ENCODE assay signal across 9 cellular contexts in genomic region chr3:9727041-9727595, GRCh38. TPM values are rescaled to one million over a fixed set of nuclear protein-coding genes. Genes with fewer than 3 reads are reported as not detected.
DNase-seq lines count a peak whose midpoint lies in the region; ATAC-seq and TF ChIP-seq lines count a peak whose summit lies in the region.
"Had no signal": no experiment of that assay in that cellular context is flagged by ENCODE, and none has a peak within 500 bp of the region (broad histone marks: within the 10 kb centered on the region; RNA-seq: fewer than 3 reads in every experiment).

No MANE protein-coding gene starts in this region.

- no peaks in the 10 kb centered on the region for H3K9me3 Mint-ChIP-seq in neural progenitor cell

- H4K20me1 ChIP-seq in neural progenitor cell (ENCODE audit: low read depth): peaks cover 5% of the 10 kb centered on the region

- H3K4me2 ChIP-seq in neural progenitor cell: peak overlapping the region; percentile 72

- DNase-seq in cardiac muscle cell (ENCODE audit: low read depth in 1 of 2, low spot score in 1 of 2) (no peak), left ventricle myocardium superior (no peak), Panc1 (ENCODE audit: low read depth, low spot score) (no peak), adrenal gland (peak in 1 of 7 donors; percentile 17), neural progenitor cell (ENCODE audit: low spot score) (peak; percentile 69), left lung (no peak), COR-L47 (lab: John Stamatoyannopoulos, UW) (no peak), DMS114 treated with DMSO at 0.1 percent for 48 hours (lab: John Stamatoyannopoulos, UW; ENCODE audit: unreplicated experiment) (no peak)

- H3K27me3 ChIP-seq in cardiac muscle cell (no peaks in the 10 kb centered on the region), Panc1 (ENCODE audit: control insufficient read depth, insufficient read depth, low read length) (no peaks in the 10 kb centered on the region), adrenal gland (no peaks in the 10 kb centered on the region), neural progenitor cell (no peaks in the 10 kb centered on the region), left lung (no peaks in the 10 kb centered on the region)

- H3K4me1 ChIP-seq in cardiac muscle cell (ENCODE audit: low read depth) (no peaks in the 10 kb centered on the region), Panc1 (ENCODE audit: control insufficient read depth, insufficient read depth, low read length) (no peaks in the 10 kb centered on the region), adrenal gland (replicated peaks in 1 of 2) (peaks cover 0 to 7% of the 10 kb centered on the region in 2 donors), neural progenitor cell (no peaks in the 10 kb centered on the region), left lung (peaks cover 0 to 8% of the 10 kb centered on the region in 2 donors)

- TF ChIP-seq POLR2A in adrenal gland (IDR thresholded peaks at IDR 0.05): no peak

- POLR2A ChIA-PET in Panc1 (lab: Charles Lee): no interaction called here

- ATAC-seq in left ventricle myocardium superior (no peak), Panc1 (no peak), left lung (no peak)

- CTCF ChIA-PET in Panc1 (lab: Charles Lee): interaction anchor here (0.6 to 1.2 kb wide), 4 partner anchors 10 to 36 kb away, joined by 3 to 7 read pairs (median 3); partner anchors contain the start of gene OGG1

- BruUV-seq in Panc1 (replicated peaks; lab: Mats Ljungman, UMichigan): no TSS peak

- H3K4me3 ChIP-seq in cardiac muscle cell (no peak overlapping the region), Panc1 (ENCODE audit: low read depth in 2 of 2, low read length in 2 of 2) (no peak overlapping the region), adrenal gland (no peak overlapping the region), neural progenitor cell (peak overlapping the region; percentile 30), left lung (no peak overlapping the region)

- H3K9me3 ChIP-seq in cardiac muscle cell (ENCODE audit: low read depth) (no peaks in the 10 kb centered on the region), Panc1 (ENCODE audit: control insufficient read depth, insufficient read depth, low read depth, low read length) (no peaks in the 10 kb centered on the region), adrenal gland (replicated peaks in 1 of 3) (no peaks in the 10 kb centered on the region), neural progenitor cell (ENCODE audit: low read depth) (no peaks in the 10 kb centered on the region), left lung (no peaks in the 10 kb centered on the region)

- no peaks in the 10 kb centered on the region for H3K36me3 Mint-ChIP-seq in neural progenitor cell

- no peak overlapping the region for H3K4me3 Mint-ChIP-seq in neural progenitor cell

- no peak overlapping the region for H3K27ac ChIP-seq in cardiac muscle cell
- H3K27ac ChIP-seq in Panc1 (ENCODE audit: low read length): no peak overlapping the region
- no peak overlapping the region for H3K27ac ChIP-seq in adrenal gland
- no peak overlapping the region for H3K27ac ChIP-seq in neural progenitor cell
- no peak overlapping the region for H3K27ac ChIP-seq in left lung

- no peak overlapping the region for H3K9ac ChIP-seq in neural progenitor cell

- H2AFZ ChIP-seq in neural progenitor cell (replicated peaks): peak overlapping the region; percentile 96

- H3K27ac Mint-ChIP-seq in neural progenitor cell: no peak overlapping the region

- H3K36me3 ChIP-seq in cardiac muscle cell (no peaks in the 10 kb centered on the region), Panc1 (ENCODE audit: control insufficient read depth, insufficient read depth, low read length) (no peaks in the 10 kb centered on the region; the same call in 1 of the 2 replicates), adrenal gland (replicated peaks in 1 of 2) (no peaks in the 10 kb centered on the region), neural progenitor cell (no peaks in the 10 kb centered on the region), left lung (no peaks in the 10 kb centered on the region)

- intact Hi-C loops in left ventricle myocardium superior (cut with micrococcal nuclease): no loop called here
- intact Hi-C loops in Panc1 (cut with micrococcal nuclease; ENCODE audit: unreplicated experiment): no loop called here
- intact Hi-C loops in adrenal gland (cut with DNase I): loop anchor here (10.0 kb wide), 2 partner anchors 218 to 222 kb away; no protein-coding TSS in a partner anchor
- intact Hi-C loops in left lung (cut with DNase I): no loop called here

- in situ Hi-C loops in Panc1 (cut with HindIII; ENCODE audit: low pct_unique_long_range_greater_than_20kb, low sequenced_read_pairs): no loop called here

- H3F3A ChIP-seq in neural progenitor cell (ENCODE audit: low read depth): peaks cover 9% of the 10 kb centered on the region

- 8 to 20% (median 12%) methylated on average over 5 to 11 of the region's 11 CpGs for WGBS in adrenal gland, 4 donors

- H3K4me1 Mint-ChIP-seq in neural progenitor cell: peaks cover 7% of the 10 kb centered on the region

- H3K27me3 Mint-ChIP-seq in neural progenitor cell (ENCODE audit: insufficient read depth, low read depth): peaks cover 3% of the 10 kb centered on the region

- peak; percentile 41 for TF ChIP-seq CTCF in cardiac muscle cell (IDR thresholded peaks at IDR 0.05; ENCODE audit: low read depth, low read length)
- TF ChIP-seq CTCF in Panc1 (IDR thresholded peaks at IDR 0.05): peak; percentile 59
- TF ChIP-seq CTCF in adrenal gland (IDR thresholded peaks at IDR 0.05): peak in 4 of 6 experiments; percentile 11 to 32 (median 27)
- peak; percentile 64 for TF ChIP-seq CTCF in neural progenitor cell (IDR thresholded peaks at IDR 0.05)
- no peak for TF ChIP-seq CTCF in left lung (IDR thresholded peaks at IDR 0.05)

- H3K79me2 ChIP-seq in neural progenitor cell (ENCODE audit: low read depth): peaks cover 5% of the 10 kb centered on the region

RNA-seq across cellular contexts. Expression of gene BRPF1, which starts 4.4 kb away (rescaled TPM):
- total RNA-seq in cardiac muscle cell (15.7 and 17.3 TPM in 2 replicates), left ventricle myocardium superior (9.9 TPM), Panc1 (2021; ENCODE audit: unreplicated experiment) (17.4 TPM), adrenal gland (10 to 100 TPM; 14.0 to 18.7 (median 16.4) TPM), neural progenitor cell (ENCODE audit: low replicate concordance) (12.1 and 17.5 TPM in 2 replicates), left lung (10 to 100 TPM; 15.2 to 22.3 TPM)
- polyA plus RNA-seq in cardiac muscle cell (11.1 and 11.4 TPM in 2 replicates), adrenal gland (10 to 100 TPM in 2 of 3 donors, 1 to 10 TPM in 1; 7.4 to 14.6 (median 12.4) TPM)
- 11.7 TPM for polyA plus RNA-seq in Panc1 (2012; ENCODE audit: insufficient read length)

RNA-seq across cellular contexts. Expression of gene OGG1, which starts 22.6 kb away (rescaled TPM):
- total RNA-seq in cardiac muscle cell: 30.7 and 32.1 TPM in 2 replicates
- polyA plus RNA-seq in cardiac muscle cell: 34.5 and 45.9 TPM in 2 replicates
- total RNA-seq in left ventricle myocardium superior: 8.8 TPM
- 32.5 TPM for total RNA-seq in Panc1 (2021; ENCODE audit: unreplicated experiment)
- polyA plus RNA-seq in Panc1 (2012; ENCODE audit: insufficient read length): 24.6 TPM
- total RNA-seq in adrenal gland: 10 to 100 TPM; 13.3 to 34.9 (median 22.0) TPM
- polyA plus RNA-seq in adrenal gland: 10 to 100 TPM; 16.0 to 25.6 (median 21.2) TPM
- 15.8 and 33.8 TPM in 2 replicates for total RNA-seq in neural progenitor cell (ENCODE audit: low replicate concordance)
- 10 to 100 TPM; 19.9 to 29.4 TPM for total RNA-seq in left lung

RNA-seq across cellular contexts. Expression of gene CPNE9, which starts 23.5 kb away (rescaled TPM):
- total RNA-seq in cardiac muscle cell (not detected in 2 replicates), left ventricle myocardium superior (not detected), Panc1 (2021; ENCODE audit: unreplicated experiment) (0.13 TPM), adrenal gland (1 to 10 TPM in 4 of 8 donors, under 1 TPM in 3, not detected in 1; 0.26 to 2.1 (median 1.2) TPM), neural progenitor cell (ENCODE audit: low replicate concordance) (0.43 TPM in 1 of 2 replicates, not detected in the other), left lung (under 1 TPM in 1 of 2 donors, not detected in 1; 0.21 TPM)
- polyA plus RNA-seq in cardiac muscle cell (0.06 TPM in 1 of 2 replicates, not detected in the other), adrenal gland (1 to 10 TPM; 1.6 to 9.2 (median 4.0) TPM)
- not detected for polyA plus RNA-seq in Panc1 (2012; ENCODE audit: insufficient read length)
- polyA plus RNA-seq: fibroblast of lung had no signal

RNA-seq across cellular contexts. Expression of gene CAMK1, which starts 42.6 kb away (rescaled TPM):
- total RNA-seq in cardiac muscle cell (23.7 and 24.6 TPM in 2 replicates), left ventricle myocardium superior (11.7 TPM), Panc1 (2021; ENCODE audit: unreplicated experiment) (9.7 TPM), adrenal gland (100 to 1,000 TPM in 7 of 8 donors, 10 to 100 TPM in 1; 83.1 to 261 (median 176) TPM), neural progenitor cell (ENCODE audit: low replicate concordance) (24.9 and 32.4 TPM in 2 replicates), left lung (10 to 100 TPM; 29.1 to 37.5 TPM)
- polyA plus RNA-seq in cardiac muscle cell (20.4 and 29.1 TPM in 2 replicates), adrenal gland (100 to 1,000 TPM in 2 of 3 donors, 10 to 100 TPM in 1; 51.5 to 281 (median 260) TPM)
- polyA plus RNA-seq in Panc1 (2012; ENCODE audit: insufficient read length): 21.1 TPM

Comparison
In these comparisons a context has a peak if more than half of its experiments do, and no peak if none do; other contexts are left out.
1. CTCF ChIP-seq: peak in cardiac muscle cell (single experiment), Panc1 (single experiment), adrenal gland (4 of 6) and neural progenitor cell (single experiment); none in left lung (0 of 2).
2. intact Hi-C loops: an anchor here in adrenal gland (10.0 kb wide); none called in left ventricle myocardium superior, Panc1 and left lung.